ENCODE assay signal across 11 cellular contexts in the genomic region with DNA sequence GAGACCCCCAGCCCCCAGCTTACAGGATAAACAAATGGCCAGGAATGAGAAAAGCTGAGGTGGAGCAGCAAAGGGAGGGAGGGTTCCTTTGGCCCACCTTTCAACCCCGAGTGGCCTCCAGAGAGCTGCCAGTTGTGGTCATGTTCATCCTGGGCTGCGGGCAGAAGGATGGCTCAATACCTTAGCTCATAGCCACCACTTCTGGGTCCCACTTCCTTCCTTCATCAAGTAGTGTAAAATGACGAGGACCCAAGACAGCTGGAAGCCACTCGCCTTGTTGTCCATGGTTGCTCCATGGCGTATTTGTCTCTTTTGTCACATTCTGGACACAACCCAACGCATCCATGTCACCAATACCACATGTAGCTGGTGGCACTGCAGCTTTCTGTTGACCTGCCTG. TPM values are rescaled to one million over a fixed set of nuclear protein-coding genes. Genes with fewer than 3 reads are reported as not detected.
DNase-seq lines count a peak whose midpoint lies in the region; ATAC-seq and TF ChIP-seq lines count a peak whose summit lies in the region.
"Had no signal": no experiment of that assay in that cellular context is flagged by ENCODE, and none has a peak within 500 bp of the region (broad histone marks: within the 10 kb centered on the region; RNA-seq: fewer than 3 reads in every experiment).

No MANE protein-coding gene starts in this region.

- peaks cover 30% of the 10 kb centered on the region for H3K36me3 Mint-ChIP-seq in activated naive CD4-positive, alpha-beta T cell treated with anti-CD3 and anti-CD28 coated beads, Interleukin-2, amount 50 U/mL, for 24 hours
- H3K36me3 Mint-ChIP-seq in activated naive CD4-positive, alpha-beta T cell treated with anti-CD3 and anti-CD28 coated beads, Interleukin-2, amount 50 U/mL, for 72 hours, result peaks cover 42 to 52% of the 10 kb centered on the region in 2 donors

- H3K4me1 ChIP-seq in upper lobe of left lung, result peaks cover 11 to 25% (median 20%) of the 10 kb centered on the region in 4 donors

- peaks cover 35% of the 10 kb centered on the region for H3K4me1 Mint-ChIP-seq in activated naive CD4-positive, alpha-beta T cell treated with anti-CD3 and anti-CD28 coated beads, Interleukin-2, amount 50 U/mL, for 24 hours

- no peaks in the 10 kb centered on the region for H3K27me3 Mint-ChIP-seq in activated naive CD4-positive, alpha-beta T cell treated with anti-CD3 and anti-CD28 coated beads, Interleukin-2, amount 50 U/mL, for 24 hours
- H3K27me3 Mint-ChIP-seq: B cell had no signal

- H3K9me3 Mint-ChIP-seq in activated naive CD4-positive, alpha-beta T cell treated with anti-CD3 and anti-CD28 coated beads, Interleukin-2, amount 50 U/mL, for 24 hours, result no peaks in the 10 kb centered on the region
- peaks cover 5 to 6% of the 10 kb centered on the region in 2 donors for H3K9me3 Mint-ChIP-seq in activated naive CD4-positive, alpha-beta T cell treated with anti-CD3 and anti-CD28 coated beads, Interleukin-2, amount 50 U/mL, for 72 hours
- H3K9me3 Mint-ChIP-seq: HFFc6 had no signal

- WGBS in upper lobe of left lung, 2 donors, result 63 to 65% methylated on average over 6 of the region's 6 CpGs

- H3K9me3 ChIP-seq in upper lobe of left lung, result no peaks in the 10 kb centered on the region

- DNase-seq in activated naive CD4-positive, alpha-beta T cell treated with Interleukin-2 at 50 U/mL for 16 hours, result no peak
- DNase-seq in KG1 (lab: John Stamatoyannopoulos, UW) (peak; percentile 33), upper lobe of left lung (peak in 1 of 2 donors; percentile 63), glomerular visceral epithelial cell (ENCODE audit: extremely low spot score) (no peak), NCI-H524 treated with DMSO at 0.1 percent for 48 hours (lab: John Stamatoyannopoulos, UW) (no peak)
- no peak for DNase-seq in activated naive CD4-positive, alpha-beta T cell treated with anti-CD3 and anti-CD28 coated beads, Interleukin-2, amount 50 U/mL, for 72 hours (ENCODE audit: low spot score in 2 of 2)
- DNase-seq: HFFc6, NCI-H1105 treated with DMSO at 0.1 percent for 48 hours had no signal

- peak overlapping the region; percentile 74 for H3K27ac Mint-ChIP-seq in activated naive CD4-positive, alpha-beta T cell treated with anti-CD3 and anti-CD28 coated beads, Interleukin-2, amount 50 U/mL, for 24 hours
- H3K27ac Mint-ChIP-seq in activated naive CD4-positive, alpha-beta T cell treated with anti-CD3 and anti-CD28 coated beads, Interleukin-2, amount 50 U/mL, for 72 hours, result peak overlapping the region; percentile 58 to 79
- H3K27ac Mint-ChIP-seq: B cell, HFFc6 had no signal

- no peak overlapping the region for H3K4me3 ChIP-seq in upper lobe of left lung

- TF ChIP-seq CTCF in upper lobe of left lung (IDR thresholded peaks at IDR 0.05), result no peak

- H3K4me3 Mint-ChIP-seq in activated naive CD4-positive, alpha-beta T cell treated with anti-CD3 and anti-CD28 coated beads, Interleukin-2, amount 50 U/mL, for 24 hours, result no peak overlapping the region
- H3K4me3 Mint-ChIP-seq: B cell, HFFc6 had no signal

- H3K36me3 ChIP-seq in upper lobe of left lung, result no peaks in the 10 kb centered on the region

- no peak for TF ChIP-seq EP300 in upper lobe of left lung (IDR thresholded peaks at IDR 0.05)

- H3K27ac ChIP-seq in upper lobe of left lung, result peak overlapping the region; percentile 34 to 74 (median 46)

- no peaks in the 10 kb centered on the region for H3K27me3 ChIP-seq in upper lobe of left lung

- ATAC-seq in activated naive CD4-positive, alpha-beta T cell treated with anti-CD3 and anti-CD28 coated beads, Interleukin-2, amount 50 U/mL, for 72 hours, result peak; percentile 41 to 66
- peak; percentile 49 to 62 for ATAC-seq in upper lobe of left lung (ENCODE audit: low FRiP score in 2 of 2)
- no peak for ATAC-seq in HG02852 (IDR thresholded peaks at IDR 0.05; ENCODE audit: unreplicated experiment)

- no peak for TF ChIP-seq POLR2A in upper lobe of left lung (IDR thresholded peaks at IDR 0.05)

RNA-seq across cellular contexts. Expression of a gene that starts 24.2 kb away (rescaled TPM):
- total RNA-seq in activated naive CD4-positive, alpha-beta T cell treated with anti-CD3 and anti-CD28 coated beads, Interleukin-2, amount 50 U/mL, for 72 hours, result 10 to 100 TPM in 1 of 2 donors, 1 to 10 TPM in 1; 7.3 to 32.0 TPM
- 10 to 100 TPM in 2 of 6 donors, 1 to 10 TPM in 4; 5.5 to 19.9 (median 7.2) TPM for total RNA-seq in upper lobe of left lung
